In genomic region chr1:17881761-17882160, GRCh38 we compare ENCODE assay signal across 14 cellular contexts.
DNase-seq lines count a peak whose midpoint lies in the region; ATAC-seq and TF ChIP-seq lines count a peak whose summit lies in the region.
"Had no signal": no experiment of that assay in that cellular context is flagged by ENCODE, and none has a peak within 500 bp of the region (broad histone marks: within the 10 kb centered on the region; RNA-seq: fewer than 3 reads in every experiment).

No MANE protein-coding gene starts in this region.

- no peak overlapping the region for H3K4me3 ChIP-seq in DND-41 (ENCODE audit: low read depth in 1 of 2, low read length in 2 of 2)
- no peak overlapping the region for H3K4me3 ChIP-seq in epithelial cell of proximal tubule (ENCODE audit: low read depth, low read length)
- H3K4me3 ChIP-seq in kidney epithelial cell (ENCODE audit: low read depth, low read length) = no peak overlapping the region
- H3K4me3 ChIP-seq in mesendoderm (ENCODE audit: low read length) = no peak overlapping the region

- DNase-seq in DND-41 (peak; percentile 5), NAMALWA (ENCODE audit: low spot score) (peak; percentile 29), epithelial cell of proximal tubule (ENCODE audit: low read depth) (no peak), kidney epithelial cell (ENCODE audit: low read depth) (no peak), NCI-H1417 (lab: John Stamatoyannopoulos, UW) (no peak), mesendoderm (no peak)
- DNase-seq: activated CD4-positive, alpha-beta T cell treated with anti-CD3 and anti-CD28 coated beads, Interleukin-2, amount 10 ng/mL, durations not matched to agents 7 days and 5 days; activated naive CD8-positive, alpha-beta T cell treated with anti-CD3 and anti-CD28 coated beads, Interleukin-2, amount 10 ng/mL, durations not matched to agents 7 days and 5 days; AML-193; effector CD4-positive, alpha-beta T cell; NCI-H2081; SHP77 had no signal

- no CpG with 5 or more reads among the region's 8 CpGs for WGBS in mesendoderm (ENCODE audit: extremely low coverage, insufficient coverage, low lambda C conversion rate)

- no peak overlapping the region for H2AFZ ChIP-seq in DND-41 (ENCODE audit: low read depth, low read length)

- H4K20me1 ChIP-seq in DND-41 (ENCODE audit: insufficient read depth, low read length) = no peaks in the 10 kb centered on the region

- H3K9me3 ChIP-seq in DND-41 (ENCODE audit: insufficient read depth, low read length, severe bottlenecking) = no peaks in the 10 kb centered on the region

- no peak overlapping the region for H2BK15ac ChIP-seq in mesendoderm (replicated peaks; ENCODE audit: low read depth)

- H3K79me1 ChIP-seq in mesendoderm (ENCODE audit: low read length) = no peaks in the 10 kb centered on the region

- no peak overlapping the region for H2BK5ac ChIP-seq in mesendoderm (ENCODE audit: low read length)

- H3K27me3 ChIP-seq in DND-41 (ENCODE audit: insufficient read depth, low read length, poor library complexity) = no peaks in the 10 kb centered on the region
- no peaks in the 10 kb centered on the region for H3K27me3 ChIP-seq in kidney epithelial cell (ENCODE audit: control insufficient read depth, insufficient read depth, low read length)
- H3K27me3 ChIP-seq in mesendoderm (ENCODE audit: insufficient read depth, low read length, poor library complexity) = no peaks in the 10 kb centered on the region

- H3K27ac ChIP-seq in DND-41 (ENCODE audit: low read length) (no peak overlapping the region), mesendoderm (ENCODE audit: low read depth, low read length) (no peak overlapping the region)

- no peak overlapping the region for H2AK5ac ChIP-seq in mesendoderm (ENCODE audit: low read length)

- TF ChIP-seq CTCF in DND-41 (IDR thresholded peaks at IDR 0.05; ENCODE audit: borderline replicate concordance, extremely low read depth, low read length, poor library complexity, severe bottlenecking) (no peak), epithelial cell of proximal tubule (conservative IDR thresholded peaks at IDR 0.05; ENCODE audit: low read depth, low read length) (peak; percentile 23), kidney epithelial cell (IDR thresholded peaks at IDR 0.05; ENCODE audit: insufficient read depth, low read length, poor library complexity, severe bottlenecking) (peak; percentile 20)

- H3K36me3 ChIP-seq in DND-41 (ENCODE audit: insufficient read depth, low read length) (no peaks in the 10 kb centered on the region), kidney epithelial cell (ENCODE audit: control insufficient read depth, insufficient read depth, low read length) (no peaks in the 10 kb centered on the region), mesendoderm (ENCODE audit: control insufficient read depth, insufficient read depth, low read length) (no peaks in the 10 kb centered on the region)

- no peak overlapping the region for H3K23ac ChIP-seq in mesendoderm (ENCODE audit: low read length)

- no peak overlapping the region for H3K4ac ChIP-seq in mesendoderm (ENCODE audit: low read depth, low read length)

- ATAC-seq in DND-41 (ENCODE audit: insufficient read depth, low read depth) = no peak
- ATAC-seq in GM18861 (IDR thresholded peaks at IDR 0.05; ENCODE audit: unreplicated experiment) = no peak
- no peak for ATAC-seq in HG02678 (IDR thresholded peaks at IDR 0.05; ENCODE audit: unreplicated experiment)

- no peak overlapping the region for H2BK120ac ChIP-seq in mesendoderm (ENCODE audit: low read depth, low read length)

- H3K9ac ChIP-seq in DND-41 (ENCODE audit: low read depth, low read length) (no peak overlapping the region), mesendoderm (ENCODE audit: low read length) (no peak overlapping the region)

- H3K56ac ChIP-seq in mesendoderm (ENCODE audit: low read length) = no peak overlapping the region

- H3K4me2 ChIP-seq in DND-41 (ENCODE audit: insufficient read depth, low read length) (no peak overlapping the region), mesendoderm (ENCODE audit: low read length) (no peak overlapping the region)

- H4K8ac ChIP-seq in mesendoderm (ENCODE audit: low read depth, low read length) = no peak overlapping the region

- no peak overlapping the region for H4K5ac ChIP-seq in mesendoderm (ENCODE audit: low read length)

- H3K18ac ChIP-seq in mesendoderm (ENCODE audit: low read length) = no peak overlapping the region

- H3K79me2 ChIP-seq in DND-41 (ENCODE audit: insufficient read depth, low read length) (no peaks in the 10 kb centered on the region), mesendoderm (ENCODE audit: control insufficient read depth, insufficient read depth, low read length) (no peaks in the 10 kb centered on the region)

- H3K4me1 ChIP-seq in DND-41 (ENCODE audit: insufficient read depth, low read length) (no peaks in the 10 kb centered on the region), mesendoderm (ENCODE audit: control insufficient read depth, low read depth, low read length) (no peaks in the 10 kb centered on the region)

Comparison
In these comparisons a context has a peak if more than half of its experiments do, and no peak if none do; other contexts are left out.
1. DNase-seq: peak in DND-41 (single experiment) and NAMALWA (single experiment); none in epithelial cell of proximal tubule (single experiment), kidney epithelial cell (single experiment), NCI-H1417 (0 of 3) and mesendoderm (single experiment).